In genomic region chr1:215081566-215082531, GRCh38 we compare ENCODE assay signal across 12 cellular contexts. TPM values are rescaled to one million over a fixed set of nuclear protein-coding genes. Genes with fewer than 3 reads are reported as not detected.
DNase-seq lines count a peak whose midpoint lies in the region; ATAC-seq and TF ChIP-seq lines count a peak whose summit lies in the region.
"Had no signal": no experiment of that assay in that cellular context is flagged by ENCODE, and none has a peak within 500 bp of the region (broad histone marks: within the 10 kb centered on the region; RNA-seq: fewer than 3 reads in every experiment).

No MANE protein-coding gene starts in this region.

- no peak overlapping the region for H4K91ac ChIP-seq in mesenchymal stem cell (ENCODE audit: low read length)

- H3K27me3 Mint-ChIP-seq in activated naive CD4-positive, alpha-beta T cell treated with anti-CD3 and anti-CD28 coated beads, Interleukin-2, amount 50 U/mL, for 24 hours = peaks cover 48% of the 10 kb centered on the region

- intact Hi-C loops in dorsolateral prefrontal cortex (cut with DNase I) = no loop called here
- intact Hi-C loops in tibial artery (cut with DNase I; ENCODE audit: low total_unique reads) = loop anchor here (10.0 kb wide), 1 partner anchor 1437 kb away; no protein-coding TSS in a partner anchor

- ATAC-seq in HG02870 (IDR thresholded peaks at IDR 0.05; ENCODE audit: unreplicated experiment) (no peak), HG03439 (IDR thresholded peaks at IDR 0.05; ENCODE audit: unreplicated experiment) (no peak)

- H3K4me3 ChIP-seq in dorsolateral prefrontal cortex (peak overlapping the region; percentile 28 to 74 (median 54)), mesenchymal stem cell (ENCODE audit: insufficient read depth in 1 of 2, low read depth in 1 of 2, low read length in 2 of 2) (peak overlapping the region; percentile 35 to 81), tibial artery (peak overlapping the region; percentile 27 to 33)

- H3K9me3 Mint-ChIP-seq in activated naive CD4-positive, alpha-beta T cell treated with anti-CD3 and anti-CD28 coated beads, Interleukin-2, amount 50 U/mL, for 24 hours = no peaks in the 10 kb centered on the region
- H3K9me3 Mint-ChIP-seq: activated T-helper 2 cell treated with anti-CD3 and anti-CD28 coated beads, Interferon-gamma antibody, Interleukin-2, Interleukin-4, amounts not matched to agents 10 μg/mL and 5 μg/mL and 100 μg/mL, durations not matched to agents 14 hours and 24 hours and 36 hours; T-helper 1 cell treated with Interleukin-12 subunit alpha and Interleukin-12 subunit beta and Interleukin-4 antibody, amounts not matched to agents 30 μg/mL and 1 μg/mL, for 36 hours had no signal

- peak overlapping the region in 1 of 2 experiments; percentile 28 for H3K18ac ChIP-seq in mesenchymal stem cell (ENCODE audit: low read depth in 1 of 2, low read length in 2 of 2)

- no peak overlapping the region for H3K4ac ChIP-seq in mesenchymal stem cell (ENCODE audit: low read depth in 1 of 2, low read length in 2 of 2)

- no peaks in the 10 kb centered on the region for H3K36me3 Mint-ChIP-seq in activated naive CD4-positive, alpha-beta T cell treated with anti-CD3 and anti-CD28 coated beads, Interleukin-2, amount 50 U/mL, for 24 hours

- H3K9me3 ChIP-seq in mesenchymal stem cell (ENCODE audit: control insufficient read depth, low read length) (no peaks in the 10 kb centered on the region), tibial artery (no peaks in the 10 kb centered on the region)
- H3K9me3 ChIP-seq: right lobe of liver had no signal

- H2AK5ac ChIP-seq in mesenchymal stem cell (ENCODE audit: low read length, severe bottlenecking) = no peak overlapping the region

- H3K27me3 ChIP-seq in dorsolateral prefrontal cortex (peaks cover 0 to 43% (median 14%) of the 10 kb centered on the region in 45 donors), mesenchymal stem cell (ENCODE audit: control insufficient read depth in 1 of 2, insufficient read depth in 1 of 2, low read length in 2 of 2) (peaks cover 0 to 28% of the 10 kb centered on the region in 2 experiments), tibial artery (peaks cover 0 to 33% of the 10 kb centered on the region in 2 donors)

- peak overlapping the region; percentile 6 for H2BK15ac ChIP-seq in mesenchymal stem cell (ENCODE audit: low read depth, poor library complexity, severe bottlenecking)

- H2BK5ac ChIP-seq in mesenchymal stem cell (ENCODE audit: low read depth, low read length, poor library complexity, severe bottlenecking) = no peak overlapping the region

- H2BK120ac ChIP-seq in mesenchymal stem cell (ENCODE audit: low read depth, low read length) = no peak overlapping the region

- H3K27ac Mint-ChIP-seq in activated naive CD4-positive, alpha-beta T cell treated with anti-CD3 and anti-CD28 coated beads, Interleukin-2, amount 50 U/mL, for 24 hours = no peak overlapping the region
- H3K27ac Mint-ChIP-seq: activated T-helper 2 cell treated with anti-CD3 and anti-CD28 coated beads, Interferon-gamma antibody, Interleukin-2, Interleukin-4, amounts not matched to agents 10 μg/mL and 5 μg/mL and 100 μg/mL, durations not matched to agents 14 hours and 24 hours and 36 hours; T-helper 1 cell treated with Interleukin-12 subunit alpha and Interleukin-12 subunit beta and Interleukin-4 antibody, amounts not matched to agents 30 μg/mL and 1 μg/mL, for 36 hours had no signal

- H3K27ac ChIP-seq in dorsolateral prefrontal cortex = peak overlapping the region in 12 of 59 donors; percentile 3 to 69 (median 46)
- no peak overlapping the region for H3K27ac ChIP-seq in mesenchymal stem cell (ENCODE audit: low read length, poor library complexity, severe bottlenecking)
- no peak overlapping the region for H3K27ac ChIP-seq in tibial artery
- H3K27ac ChIP-seq: right lobe of liver had no signal

- no peaks in the 10 kb centered on the region for H3K79me1 ChIP-seq in mesenchymal stem cell (replicated peaks; ENCODE audit: low read length, poor library complexity, severe bottlenecking)

- TF ChIP-seq CTCF in dorsolateral prefrontal cortex (IDR thresholded peaks at IDR 0.05 in 54 of 56, conservative IDR thresholded peaks at IDR 0.05 in 2 of 56; ENCODE audit: low read depth in 1 of 56, partially characterized antibody in 56 of 56) (no peak), tibial artery (IDR thresholded peaks at IDR 0.05) (no peak)

- peak overlapping the region; percentile 43 for H2AFZ ChIP-seq in mesenchymal stem cell (ENCODE audit: low read depth, low read length)

- H3K4me1 ChIP-seq in mesenchymal stem cell (ENCODE audit: control insufficient read depth, insufficient read depth, low read depth, low read length) (peaks cover 18% of the 10 kb centered on the region), tibial artery (peaks cover 0 to 17% (median 4%) of the 10 kb centered on the region in 4 donors)

- peak overlapping the region in 1 of 2 experiments; percentile 6 for H3K14ac ChIP-seq in mesenchymal stem cell (ENCODE audit: low read length in 2 of 2)

- H2BK12ac ChIP-seq in mesenchymal stem cell (ENCODE audit: low read length in 2 of 2) = peak overlapping the region; percentile 6 to 89

- peak overlapping the region; percentile 55 for H3K4me3 Mint-ChIP-seq in activated naive CD4-positive, alpha-beta T cell treated with anti-CD3 and anti-CD28 coated beads, Interleukin-2, amount 50 U/mL, for 24 hours
- H3K4me3 Mint-ChIP-seq: T-helper 1 cell treated with Interleukin-12 subunit alpha and Interleukin-12 subunit beta and Interleukin-4 antibody, amounts not matched to agents 30 μg/mL and 1 μg/mL, for 36 hours had no signal

- peak overlapping the region; percentile 98 for H3K4me2 ChIP-seq in mesenchymal stem cell (ENCODE audit: low read length, poor library complexity, severe bottlenecking)

- DNase-seq in activated naive CD4-positive, alpha-beta T cell treated with anti-CD3 and anti-CD28 coated beads, Interleukin-2, amount 50 U/mL, for 16 hours = no peak
- DNase-seq in dorsolateral prefrontal cortex = peak in 2 of 10 donors; percentile 16 to 39
- DNase-seq in mesenchymal stem cell = peak; percentile 10
- DNase-seq in tibial artery = no peak
- DNase-seq in germinal center (ENCODE audit: low spot score) = no peak
- DNase-seq: NCI-H2171 had no signal

- H4K8ac ChIP-seq in mesenchymal stem cell (ENCODE audit: low read length) = no peak overlapping the region

- WGBS in mesenchymal stem cell = 7% methylated on average over 43 of the region's 46 CpGs

- peaks cover 0 to 7% of the 10 kb centered on the region in 2 experiments for H3K36me3 ChIP-seq in mesenchymal stem cell (ENCODE audit: control insufficient read depth in 1 of 2, insufficient read depth in 2 of 2, low read depth in 1 of 2, low read length in 2 of 2)
- H3K36me3 ChIP-seq in tibial artery = no peaks in the 10 kb centered on the region
- H3K36me3 ChIP-seq: right lobe of liver had no signal

- H3K4me1 Mint-ChIP-seq in activated naive CD4-positive, alpha-beta T cell treated with anti-CD3 and anti-CD28 coated beads, Interleukin-2, amount 50 U/mL, for 24 hours = peaks cover 16% of the 10 kb centered on the region

- H3K23ac ChIP-seq in mesenchymal stem cell (ENCODE audit: low read length in 2 of 2) = no peak overlapping the region

- peak overlapping the region; percentile 78 for H3K9ac ChIP-seq in mesenchymal stem cell (ENCODE audit: low read length)

RNA-seq across cellular contexts. Expression of gene KCNK2, which starts 0.7 kb away (rescaled TPM):
- 10 to 100 TPM in 65 of 120 experiments, 1 to 10 TPM in 55; 4.7 to 19.6 (median 10.4) TPM for total RNA-seq in dorsolateral prefrontal cortex
- polyA plus RNA-seq in mesenchymal stem cell (2013, experiment 1 of 2) = 0.25 TPM
- polyA plus RNA-seq in mesenchymal stem cell (2013, experiment 2 of 2) = 0.32 TPM
- total RNA-seq: activated T-helper 2 cell treated with anti-CD3 and anti-CD28 coated beads, Interferon-gamma antibody, Interleukin-2, Interleukin-4, amounts not matched to agents 10 μg/mL and 5 μg/mL and 100 μg/mL, durations not matched to agents 14 hours and 24 hours and 36 hours had no signal
